Comparison of ENCODE assay signal across 8 cellular contexts in the genomic region with DNA sequence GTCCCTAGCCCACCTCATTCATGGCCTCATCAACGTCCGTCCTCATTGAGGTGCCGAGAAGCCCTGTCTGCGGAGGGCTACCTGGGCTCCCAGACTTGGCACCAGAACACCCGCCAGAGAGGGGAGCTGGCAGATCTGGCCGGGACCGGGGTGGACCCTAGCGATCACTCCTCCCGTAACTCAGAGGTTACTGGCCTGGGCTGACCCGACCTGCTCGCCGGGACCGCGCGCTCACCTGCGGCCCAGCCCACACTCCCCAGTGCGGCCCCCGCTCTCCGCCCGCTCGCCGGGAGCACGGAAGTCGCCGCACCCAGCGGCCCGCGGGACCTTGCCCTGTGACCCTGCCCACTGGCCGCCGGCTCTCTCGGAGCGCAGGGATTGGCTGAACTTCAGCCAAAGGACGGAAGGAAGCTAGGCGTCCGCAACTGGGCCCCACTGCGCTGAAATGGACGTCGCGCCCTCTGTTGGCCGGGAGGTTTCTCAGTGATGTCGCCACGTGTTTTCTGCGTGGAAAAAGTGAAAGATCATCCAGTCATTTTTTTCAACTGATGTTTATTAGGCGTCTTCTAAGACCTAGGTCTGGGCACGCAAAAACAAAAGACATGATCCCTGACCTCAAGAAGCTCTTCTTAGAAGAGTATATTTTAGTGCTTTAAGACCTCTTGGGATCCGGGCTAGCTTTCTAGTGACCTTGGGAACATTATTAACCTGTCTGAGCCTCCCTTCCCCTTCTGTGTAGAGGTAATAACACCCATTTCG. TPM values are rescaled to one million over a fixed set of nuclear protein-coding genes. Genes with fewer than 3 reads are reported as not detected.
A peak's percentile ranks its signal among the peaks of the same experiment; 100 is the strongest.
DNase-seq lines count a peak whose midpoint lies in the region; ATAC-seq and TF ChIP-seq lines count a peak whose summit lies in the region.

Gene SMIM12 (minus strand): TSS at position 308 of the 759 bp plus-strand sequence. CDS start 3,772 bp downstream, outside the sequence.

- 0 out of 2 replicates have a peak, but pooled peaks cover 3% of the 10 kb centered on the region for H4K20me1 ChIP-seq in IMR-90 (ENCODE audit: insufficient read depth, low read length)

- H3K9ac ChIP-seq in IMR-90 (ENCODE audit: low read depth, low read length), result peak within 1 kb of the TSS; percentile 84

- peak within 1 kb of the TSS; percentile 76 for H2AK9ac ChIP-seq in IMR-90 (replicated peaks; ENCODE audit: low read depth, low read length, poor library complexity)

- peak within 1 kb of the TSS; percentile 57 for H3K27ac ChIP-seq in IMR-90 (ENCODE audit: insufficient read depth, low read length)

- no peaks in the 10 kb centered on the region; the same call in 1 of the 2 replicates for H3K4me1 ChIP-seq in IMR-90 (ENCODE audit: control insufficient read depth, insufficient read depth, low read length)
- H3K4me1 ChIP-seq in mucosa of descending colon (ENCODE audit: low read depth), result peaks cover 22% of the 10 kb centered on the region

- dilution Hi-C loops in IMR-90 (cut with HindIII; ENCODE audit: low sequenced_read_pairs, unreplicated experiment), result no loop called here

- H2BK5ac ChIP-seq in IMR-90 (ENCODE audit: low read depth, low read length, poor library complexity, severe bottlenecking), result peak within 1 kb of the TSS; percentile 59

- intact Hi-C loops in IMR-90 (cut with micrococcal nuclease) (loop anchor here (2.0 to 10.0 kb wide), 2 partner anchors 125 to 325 kb away; partner anchors contain the start of gene TMEM35B), mucosa of descending colon (cut with DNase I, micrococcal nuclease) (loop anchor here in 1 of 2 donors (10.0 kb wide), 1 partner anchor 405 kb away; the partner anchor contains the start of gene ZMYM4)

- TF ChIP-seq POLR2A in IMR-90 (IDR thresholded peaks at IDR 0.05; ENCODE audit: low read depth, low read length), result peak; percentile 89

- peak within 1 kb of the TSS; percentile 55 for H2AK5ac ChIP-seq in IMR-90 (ENCODE audit: low read depth, low read length)

- peak within 1 kb of the TSS; percentile 91 for H3K4me2 ChIP-seq in IMR-90 (ENCODE audit: low read depth, low read length)

- no TSS peak for BruUV-seq in IMR-90 (replicated peaks; lab: Mats Ljungman, UMichigan)

- H3K9me1 ChIP-seq in IMR-90 (ENCODE audit: insufficient read depth, low read length), result no peaks in the 10 kb centered on the region; the same call in 1 of the 2 replicates

- H4K8ac ChIP-seq in IMR-90 (ENCODE audit: low read depth in 2 of 2, low read length in 2 of 2), result peak within 1 kb of the TSS; percentile 86 to 96

- H2BK120ac ChIP-seq in IMR-90 (ENCODE audit: low read depth, low read length), result peak within 1 kb of the TSS; percentile 44; the same call in 1 of the 2 replicates

- peak within 1 kb of the TSS; percentile 95 for H2AFZ ChIP-seq in IMR-90 (replicated peaks; ENCODE audit: low read length, poor library complexity)

- H3K27me3 ChIP-seq in IMR-90 (ENCODE audit: control insufficient read depth, insufficient read depth, low read length), result peaks cover 6% of the 10 kb centered on the region; the same call in 1 of the 2 replicates

- H3K79me1 ChIP-seq in IMR-90 (ENCODE audit: low read depth in 1 of 2, low read length in 2 of 2), result peaks cover 0 to 19% of the 10 kb centered on the region in 2 experiments; a peak in 2 of 4 replicates

- peak; percentile 92 for TF ChIP-seq CTCF in IMR-90 (conservative IDR thresholded peaks at IDR 0.05; ENCODE audit: low read depth, low read length)
- TF ChIP-seq CTCF in epithelial cell of esophagus (IDR thresholded peaks at IDR 0.05; ENCODE audit: insufficient read depth, low read depth, low read length, missing control alignments), result peak; percentile 75
- TF ChIP-seq CTCF in mucosa of descending colon (IDR thresholded peaks at IDR 0.05), result peak; percentile 81

- H3K4ac ChIP-seq in IMR-90 (ENCODE audit: low read depth, low read length), result peak within 1 kb of the TSS; percentile 77

- H3K36me3 ChIP-seq in IMR-90 (ENCODE audit: control insufficient read depth, insufficient read depth, low read length), result peaks cover 10% of the 10 kb centered on the region
- H3K36me3 ChIP-seq in mucosa of descending colon (ENCODE audit: low read depth), result peaks cover 10% of the 10 kb centered on the region

- H3K9me3 ChIP-seq in IMR-90 (ENCODE audit: control insufficient read depth, insufficient read depth, low read length) (no peaks in the 10 kb centered on the region), mucosa of descending colon (no peaks in the 10 kb centered on the region)

- ATAC-seq in GM21526 (IDR thresholded peaks at IDR 0.05; ENCODE audit: low FRiP score, unreplicated experiment) (peak; percentile 94), IMR-90 (ENCODE audit: low read depth) (peak; percentile 100), mucosa of descending colon (peak; percentile 98)

- peak within 1 kb of the TSS; percentile 19 for H3K23ac ChIP-seq in IMR-90 (ENCODE audit: low read depth, low read length)

- no peak; the same call in 1 of the 2 replicates for TF ChIP-seq RAD21 in IMR-90 (IDR thresholded peaks at IDR 0.05; ENCODE audit: low read length)

- peak within 1 kb of the TSS; percentile 15; the same call in 1 of the 2 replicates for H3K18ac ChIP-seq in IMR-90 (ENCODE audit: low read depth, low read length)

- in situ Hi-C loops in IMR-90 (cut with MboI; ENCODE audit: low sequenced_read_pairs), result no loop called here

- peak within 1 kb of the TSS; percentile 75 for H4K91ac ChIP-seq in IMR-90 (ENCODE audit: insufficient read depth, low read depth, low read length)

- POLR2A ChIA-PET in IMR-90 (lab: Charles Lee; ENCODE audit: unreplicated experiment), result interaction anchor here (0.6 kb wide), 1 partner anchor 678 kb away, joined by 3 read pairs; no protein-coding TSS in a partner anchor

- peak within 1 kb of the TSS; percentile 89 for H3K4me3 ChIP-seq in IMR-90 (ENCODE audit: insufficient read depth, low read depth, low read length)
- peak within 1 kb of the TSS; percentile 86 for H3K4me3 ChIP-seq in epithelial cell of esophagus (ENCODE audit: low read length)
- H3K4me3 ChIP-seq in mucosa of descending colon, result peak within 1 kb of the TSS; percentile 89

- H4K5ac ChIP-seq in IMR-90 (ENCODE audit: low read depth, low read length), result peak within 1 kb of the TSS; percentile 65

- CTCF ChIA-PET in IMR-90 (lab: Yijun Ruan, JAX), result interaction anchor here (0.5 to 1.5 kb wide), 9 partner anchors 11 to 551 kb away, joined by 3 to 6 read pairs (median 4); no protein-coding TSS in a partner anchor

- peak within 1 kb of the TSS; percentile 81 for H3K56ac ChIP-seq in IMR-90 (ENCODE audit: extremely low read depth, insufficient read depth, low read length)

- WGBS in IMR-90 (ENCODE audit: extremely low coverage in 2 of 2, insufficient read length in 1 of 2), 2 experiments, result 0% methylated on average over 12 of the region's 47 CpGs; no CpG with 5 or more reads in 1 of the 2 experiments

- peak within 1 kb of the TSS; percentile 59 for H3K14ac ChIP-seq in IMR-90 (replicated peaks; ENCODE audit: low read depth, low read length)

- H2BK15ac ChIP-seq in IMR-90 (ENCODE audit: low read depth, low read length), result 0 out of 3 replicates have a peak within 1 kb of the TSS, but pooled peaks have one; percentile 12

- DNase-seq in DMS 273 treated with DMSO at 0.1 percent for 48 hours (lab: John Stamatoyannopoulos, UW), result peak; percentile 78
- peak; percentile 90 for DNase-seq in IMR-90
- DNase-seq in OCI-M2 (lab: John Stamatoyannopoulos, UW; ENCODE audit: unreplicated experiment), result peak; percentile 60
- DNase-seq in activated T-cell treated with anti-CD3 and anti-CD28 coated beads for 4 hours, result peak; percentile 85
- DNase-seq in epithelial cell of esophagus (ENCODE audit: low read depth), result peak; percentile 90
- peak; percentile 97 for DNase-seq in mucosa of descending colon
- peak; percentile 88 for DNase-seq in stimulated activated CD8-positive, alpha-beta memory T cell treated with anti-CD3 and anti-CD28 coated beads, Interleukin-4, amount 100 ng/mL, for 24 hours (ENCODE audit: low read depth)

- no peak within 1 kb of the TSS for H2BK20ac ChIP-seq in IMR-90 (ENCODE audit: low read depth, low read length)

TF ChIP-seq in IMR-90, 13 proteins besides CTCF, POLR2A, EP300 and RAD21 (continues in another document):
- TF ChIP-seq NFE2L2 (IDR thresholded peaks at IDR 0.05; ENCODE audit: low read depth, low read length) (no peak), MXI1 (IDR thresholded peaks at IDR 0.05; ENCODE audit: borderline replicate concordance, low read depth, low read length) (peak; percentile 90), BHLHE40 (IDR thresholded peaks at IDR 0.05; ENCODE audit: low read depth, low read length) (peak; percentile 52), RCOR1 (IDR thresholded peaks at IDR 0.05; ENCODE audit: insufficient replicate concordance, low read length) (no peak), ELK1 (IDR thresholded peaks at IDR 0.05; ENCODE audit: borderline replicate concordance, low read depth, low read length) (no peak), MAFK (IDR thresholded peaks at IDR 0.05; ENCODE audit: low read depth, low read length) (no peak), CEBPB (IDR thresholded peaks at IDR 0.05; ENCODE audit: low read depth, low read length) (no peak), SMC3 (IDR thresholded peaks at IDR 0.05; ENCODE audit: low read depth, low read length) (peak; percentile 58), MAZ (IDR thresholded peaks at IDR 0.05; ENCODE audit: borderline replicate concordance, low read depth, low read length) (peak; percentile 66), RFX5 (IDR thresholded peaks at IDR 0.05; ENCODE audit: low read depth, low read length) (no peak), FOS (IDR thresholded peaks at IDR 0.05; ENCODE audit: low read depth, low read length) (no peak)

RNA-seq across cellular contexts. Expression of gene SMIM12, which starts in this region (rescaled TPM):
- 31.9 and 36.4 TPM in 2 replicates for total RNA-seq in IMR-90 (2012; rRNA removed)
- 39.8 and 44.4 TPM in 2 replicates for polyA plus RNA-seq in IMR-90 (2012; rRNA removed)
- polyA plus RNA-seq in IMR-90 (2012; cell fraction: cytosol; rRNA removed), result 31.4 and 39.9 TPM in 2 replicates
- 13.7 and 21.5 TPM in 2 replicates for polyA plus RNA-seq in IMR-90 (2012; cell fraction: nucleus; rRNA removed; ENCODE audit: low replicate concordance)
- total RNA-seq in mucosa of descending colon, result 10 to 100 TPM; 50.8 to 53.8 (median 51.8) TPM

Comparison
In these comparisons a context has a peak if more than half of its experiments do, and no peak if none do; other contexts are left out.
1. Peak in every context shown above with its lines: DNase-seq, ATAC-seq, H3K4me3 ChIP-seq and H3K27ac ChIP-seq.